10 cellular contexts compared by ENCODE assay signal in the genomic region with DNA sequence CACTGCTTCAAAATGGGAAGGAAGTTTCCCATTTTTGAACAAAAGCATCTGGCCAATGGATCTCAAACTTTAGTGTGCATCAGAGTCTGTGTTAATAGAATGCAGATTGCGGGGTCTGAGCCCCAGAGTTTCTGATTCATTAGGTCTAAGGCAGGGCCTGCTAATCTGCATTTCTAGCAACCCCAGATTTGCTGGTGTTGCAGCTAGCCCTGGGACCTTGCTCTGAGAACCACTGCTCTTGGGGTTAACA. TPM values are rescaled to one million over a fixed set of nuclear protein-coding genes. Genes with fewer than 3 reads are reported as not detected.
DNase-seq lines count a peak whose midpoint lies in the region; ATAC-seq, FAIRE-seq and TF ChIP-seq lines count a peak whose summit lies in the region.
"Had no signal": no experiment of that assay in that cellular context is flagged by ENCODE, and none has a peak within 500 bp of the region (broad histone marks: within the 10 kb centered on the region; RNA-seq: fewer than 3 reads in every experiment).

No MANE protein-coding gene starts in this region.

- 90% methylated on average over 1 of the region's 1 CpG for WGBS in A549 (ENCODE audit: missing lambda C conversion rate)
- 100% methylated on average over 1 of the region's 1 CpG; no CpG with 5 or more reads in 1 of the 2 experiments for WGBS in IMR-90 (ENCODE audit: extremely low coverage in 2 of 2, insufficient read length in 1 of 2), 2 experiments
- WGBS in liver: 94% methylated on average over 1 of the region's 1 CpG

- H3K27ac ChIP-seq in A549 (peak overlapping the region; percentile 81 to 90), IMR-90 (ENCODE audit: insufficient read depth, low read length) (no peak overlapping the region), liver (ENCODE audit: low read depth in 1 of 2, low read length in 2 of 2) (peak overlapping the region; percentile 71 to 88)
- H3K27ac ChIP-seq: neutrophil had no signal

- no peak for TF ChIP-seq POLR2A in A549 (IDR thresholded peaks at IDR 0.05; ENCODE audit: low read length)
- TF ChIP-seq POLR2A in IMR-90 (IDR thresholded peaks at IDR 0.05; ENCODE audit: low read depth, low read length): no peak

- H3K4me2 ChIP-seq in A549 (peak overlapping the region; percentile 68), IMR-90 (ENCODE audit: low read depth, low read length) (no peak overlapping the region)

- no peak for FAIRE-seq in A549 (lab: Jason Lieb, UNC)
- FAIRE-seq: D721Med had no signal

- intact Hi-C loops in IMR-90 (cut with micrococcal nuclease): no loop called here

- H3K4me3 ChIP-seq in A549 (no peak overlapping the region), IMR-90 (ENCODE audit: insufficient read depth, low read depth, low read length) (no peak overlapping the region), liver (ENCODE audit: low read depth in 1 of 3, low read length in 3 of 3) (no peak overlapping the region), MG63 (no peak overlapping the region)

- H3K9me3 ChIP-seq in A549 (no peaks in the 10 kb centered on the region), IMR-90 (ENCODE audit: control insufficient read depth, insufficient read depth, low read length) (no peaks in the 10 kb centered on the region), liver (ENCODE audit: control insufficient read depth in 4 of 4, low read length in 3 of 4) (no peaks in the 10 kb centered on the region), MG63 (no peaks in the 10 kb centered on the region)
- H3K9me3 ChIP-seq: neutrophil had no signal

- H4K20me1 ChIP-seq in IMR-90 (ENCODE audit: insufficient read depth, low read length): no peaks in the 10 kb centered on the region

- H3K27me3 ChIP-seq in IMR-90 (ENCODE audit: control insufficient read depth, insufficient read depth, low read length) (no peaks in the 10 kb centered on the region), liver (ENCODE audit: control insufficient read depth in 4 of 4, insufficient read depth in 4 of 4, low read length in 3 of 4) (no peaks in the 10 kb centered on the region), MG63 (no peaks in the 10 kb centered on the region)
- H3K27me3 ChIP-seq: neutrophil had no signal

- H3K14ac ChIP-seq in IMR-90 (replicated peaks; ENCODE audit: low read depth, low read length): no peak overlapping the region

- no TSS peak for BruUV-seq in IMR-90 (replicated peaks; lab: Mats Ljungman, UMichigan)

- H3K18ac ChIP-seq in IMR-90 (ENCODE audit: low read depth, low read length): no peak overlapping the region

- TF ChIP-seq EP300 in A549 (IDR thresholded peaks at IDR 0.05): no peak

- POLR2A ChIA-PET in A549 (lab: Yijun Ruan, JAX) (interaction anchor here (0.6 kb wide), 1 partner anchor 30 kb away, joined by 3 read pairs; no protein-coding TSS in a partner anchor), IMR-90 (lab: Charles Lee; ENCODE audit: unreplicated experiment) (interaction anchor here (1.0 kb wide), 1 partner anchor 31 kb away, joined by 3 read pairs; a partner anchor contains a TSS)

- H2AFZ ChIP-seq in IMR-90 (replicated peaks; ENCODE audit: low read length, poor library complexity): peak overlapping the region; percentile 0

- no peak overlapping the region for H2BK5ac ChIP-seq in IMR-90 (ENCODE audit: low read depth, low read length, poor library complexity, severe bottlenecking)

- TF ChIP-seq RAD21 in A549 (conservative IDR thresholded peaks at IDR 0.05 in 1 of 2, IDR thresholded peaks at IDR 0.05 in 1 of 2) (no peak), IMR-90 (IDR thresholded peaks at IDR 0.05; ENCODE audit: low read length) (no peak), liver (IDR thresholded peaks at IDR 0.05) (no peak)

- no peak overlapping the region for H2BK15ac ChIP-seq in IMR-90 (ENCODE audit: low read depth, low read length)

- peaks cover 23% of the 10 kb centered on the region for H3K9me1 ChIP-seq in IMR-90 (ENCODE audit: insufficient read depth, low read length)

- H3K56ac ChIP-seq in IMR-90 (ENCODE audit: extremely low read depth, insufficient read depth, low read length): no peak overlapping the region

- no peak overlapping the region for H3K23ac ChIP-seq in IMR-90 (ENCODE audit: low read depth, low read length)

- H2AK5ac ChIP-seq in IMR-90 (ENCODE audit: low read depth, low read length): peak overlapping the region; percentile 20; the same call in 1 of the 2 replicates

- DNase-seq in A549 (ENCODE audit: low read depth in 1 of 2, low spot score in 1 of 2): no peak
- DNase-seq in IMR-90: no peak
- DNase-seq in NCI-H748 (lab: John Stamatoyannopoulos, UW; ENCODE audit: unreplicated experiment): no peak
- DNase-seq in NCI-H2196 (lab: John Stamatoyannopoulos, UW; ENCODE audit: unreplicated experiment): no peak
- no peak for DNase-seq in MG63

- in situ Hi-C loops in IMR-90 (cut with MboI; ENCODE audit: low sequenced_read_pairs): no loop called here

- H3K9ac ChIP-seq in IMR-90 (ENCODE audit: low read depth, low read length): no peak overlapping the region
- H3K9ac ChIP-seq in liver (ENCODE audit: low read depth in 1 of 2, low read length in 2 of 2): peak overlapping the region in 1 of 2 donors; percentile 1

- H4K91ac ChIP-seq in IMR-90 (ENCODE audit: insufficient read depth, low read depth, low read length): no peak overlapping the region

- peaks cover 57% of the 10 kb centered on the region for H3K4me1 ChIP-seq in A549
- peaks cover 23% of the 10 kb centered on the region for H3K4me1 ChIP-seq in IMR-90 (ENCODE audit: control insufficient read depth, insufficient read depth, low read length)
- H3K4me1 ChIP-seq in liver (ENCODE audit: control insufficient read depth in 4 of 4, insufficient read depth in 4 of 4, low read length in 3 of 4): peaks cover 9 to 32% (median 27%) of the 10 kb centered on the region in 4 donors

- no peak overlapping the region for H3K4ac ChIP-seq in IMR-90 (ENCODE audit: low read depth, low read length)

- H3K36me3 ChIP-seq in IMR-90 (ENCODE audit: control insufficient read depth, insufficient read depth, low read length): no peaks in the 10 kb centered on the region
- H3K36me3 ChIP-seq in liver (ENCODE audit: control insufficient read depth in 4 of 4, insufficient read depth in 3 of 4, low read depth in 1 of 4, low read length in 3 of 4): no peaks in the 10 kb centered on the region
- H3K36me3 ChIP-seq in MG63: no peaks in the 10 kb centered on the region
- H3K36me3 ChIP-seq: neutrophil had no signal

- no peak overlapping the region for H2AK9ac ChIP-seq in IMR-90 (replicated peaks; ENCODE audit: low read depth, low read length, poor library complexity)

- CTCF ChIA-PET in A549 (lab: Yijun Ruan, JAX): interaction anchor here (1.9 to 5.1 kb wide), 2 partner anchors 11 to 30 kb away, joined by 4 to 47 read pairs; a partner anchor contains a TSS
- CTCF ChIA-PET in IMR-90 (lab: Yijun Ruan, JAX): no interaction called here

- H4K5ac ChIP-seq in IMR-90 (ENCODE audit: low read depth, low read length): no peak overlapping the region

- H4K8ac ChIP-seq in IMR-90 (ENCODE audit: low read depth in 2 of 2, low read length in 2 of 2): no peak overlapping the region

- H3K79me1 ChIP-seq in IMR-90 (ENCODE audit: low read depth in 1 of 2, low read length in 2 of 2): peaks cover 0 to 8% of the 10 kb centered on the region in 2 experiments; a peak in 1 of 4 replicates

- TF ChIP-seq CTCF in A549 (IDR thresholded peaks at IDR 0.05) (no peak), IMR-90 (conservative IDR thresholded peaks at IDR 0.05; ENCODE audit: low read depth, low read length) (no peak), liver (IDR thresholded peaks at IDR 0.05; ENCODE audit: low read depth, low read length, missing input control) (no peak)

- H2BK120ac ChIP-seq in IMR-90 (ENCODE audit: low read depth, low read length): no peak overlapping the region

- no peak overlapping the region for H2BK20ac ChIP-seq in IMR-90 (ENCODE audit: low read depth, low read length)

- dilution Hi-C loops in IMR-90 (cut with HindIII; ENCODE audit: low sequenced_read_pairs, unreplicated experiment): no loop called here

- ATAC-seq in A549 (no peak), GM19351 (IDR thresholded peaks at IDR 0.05; ENCODE audit: unreplicated experiment) (peak; percentile 17), IMR-90 (ENCODE audit: low read depth) (no peak), GM18907 (IDR thresholded peaks at IDR 0.05; ENCODE audit: unreplicated experiment) (no peak)

TF ChIP-seq in IMR-90, 13 proteins besides CTCF, POLR2A, EP300 and RAD21:
- TF ChIP-seq, protein P1, sequence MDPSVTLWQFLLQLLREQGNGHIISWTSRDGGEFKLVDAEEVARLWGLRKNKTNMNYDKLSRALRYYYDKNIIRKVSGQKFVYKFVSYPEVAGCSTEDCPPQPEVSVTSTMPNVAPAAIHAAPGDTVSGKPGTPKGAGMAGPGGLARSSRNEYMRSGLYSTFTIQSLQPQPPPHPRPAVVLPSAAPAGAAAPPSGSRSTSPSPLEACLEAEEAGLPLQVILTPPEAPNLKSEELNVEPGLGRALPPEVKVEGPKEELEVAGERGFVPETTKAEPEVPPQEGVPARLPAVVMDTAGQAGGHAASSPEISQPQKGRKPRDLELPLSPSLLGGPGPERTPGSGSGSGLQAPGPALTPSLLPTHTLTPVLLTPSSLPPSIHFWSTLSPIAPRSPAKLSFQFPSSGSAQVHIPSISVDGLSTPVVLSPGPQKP (IDR thresholded peaks at IDR 0.05; ENCODE audit: borderline replicate concordance, low read depth, low read length): no peak

RNA-seq across cellular contexts. Expression of a gene that starts 30.7 kb away (rescaled TPM):
- polyA plus RNA-seq in A549 (2011; rRNA removed): 97.4 and 99.1 TPM in 2 replicates
- 32.8 and 35.7 TPM in 2 replicates for polyA plus RNA-seq in A549 (2012; cell fraction: cytosol; rRNA removed)
- polyA plus RNA-seq in A549 (2012; cell fraction: nucleus; rRNA removed): 68.6 and 111 TPM in 2 replicates
- polyA plus RNA-seq in A549 (2017; fragmentation: RNase III; extraction: RNeasy Plus Mini Kit Qiagen cat#74134 plus additional on column Dnase treatment): 41.8 to 43.2 TPM (median 42.8 TPM) in 3 replicates
- polyA minus RNA-seq in A549 (2011; rRNA and poly(A)+ RNA removed): 98.4 and 139 TPM in 2 replicates
- total RNA-seq in IMR-90 (2012; rRNA removed): 46.7 and 52.3 TPM in 2 replicates
- polyA plus RNA-seq in IMR-90 (2012; rRNA removed): 13.7 and 17.3 TPM in 2 replicates
- 6.2 and 15.2 TPM in 2 replicates for polyA plus RNA-seq in IMR-90 (2012; cell fraction: cytosol; rRNA removed)
- polyA plus RNA-seq in IMR-90 (2012; cell fraction: nucleus; rRNA removed; ENCODE audit: low replicate concordance): 23.8 and 84.1 TPM in 2 replicates
- 10 to 100 TPM; 17.3 to 25.4 TPM for total RNA-seq in liver
- 10 to 100 TPM in 1 of 2 donors, 1 to 10 TPM in 1; 8.5 to 12.3 TPM for polyA plus RNA-seq in liver
- 36.6 and 38.6 TPM in 2 replicates for total RNA-seq in MG63 (2014; rRNA removed; shearing (Covaris generic); ENCODE audit: low replicate concordance)
